2 cellular contexts compared by ENCODE assay signal in genomic region chr13:62512194-62513141, GRCh38.
TF ChIP-seq lines count a peak whose summit lies in the region.

No MANE protein-coding gene starts in this region.

TF ChIP-seq in GM12878, 131 proteins besides CTCF, POLR2A, EP300 and RAD21 (continued from another document and continues in another):
- TF ChIP-seq, protein P1, sequence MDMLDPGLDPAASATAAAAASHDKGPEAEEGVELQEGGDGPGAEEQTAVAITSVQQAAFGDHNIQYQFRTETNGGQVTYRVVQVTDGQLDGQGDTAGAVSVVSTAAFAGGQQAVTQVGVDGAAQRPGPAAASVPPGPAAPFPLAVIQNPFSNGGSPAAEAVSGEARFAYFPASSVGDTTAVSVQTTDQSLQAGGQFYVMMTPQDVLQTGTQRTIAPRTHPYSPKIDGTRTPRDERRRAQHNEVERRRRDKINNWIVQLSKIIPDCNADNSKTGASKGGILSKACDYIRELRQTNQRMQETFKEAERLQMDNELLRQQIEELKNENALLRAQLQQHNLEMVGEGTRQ (IDR thresholded peaks at IDR 0.05; ENCODE audit: borderline replicate concordance, low read depth, low read length), result peak; percentile 25; the same call in 1 of the 2 replicates
- TF ChIP-seq, protein P2, sequence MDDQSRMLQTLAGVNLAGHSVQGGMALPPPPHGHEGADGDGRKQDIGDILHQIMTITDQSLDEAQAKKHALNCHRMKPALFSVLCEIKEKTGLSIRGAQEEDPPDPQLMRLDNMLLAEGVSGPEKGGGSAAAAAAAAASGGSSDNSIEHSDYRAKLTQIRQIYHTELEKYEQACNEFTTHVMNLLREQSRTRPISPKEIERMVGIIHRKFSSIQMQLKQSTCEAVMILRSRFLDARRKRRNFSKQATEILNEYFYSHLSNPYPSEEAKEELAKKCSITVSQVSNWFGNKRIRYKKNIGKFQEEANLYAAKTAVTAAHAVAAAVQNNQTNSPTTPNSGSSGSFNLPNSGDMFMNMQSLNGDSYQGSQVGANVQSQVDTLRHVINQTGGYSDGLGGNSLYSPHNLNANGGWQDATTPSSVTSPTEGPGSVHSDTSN (IDR thresholded peaks at IDR 0.05; ENCODE audit: insufficient replicate concordance, low read depth, low read length), result no peak
- TF ChIP-seq, protein P3, sequence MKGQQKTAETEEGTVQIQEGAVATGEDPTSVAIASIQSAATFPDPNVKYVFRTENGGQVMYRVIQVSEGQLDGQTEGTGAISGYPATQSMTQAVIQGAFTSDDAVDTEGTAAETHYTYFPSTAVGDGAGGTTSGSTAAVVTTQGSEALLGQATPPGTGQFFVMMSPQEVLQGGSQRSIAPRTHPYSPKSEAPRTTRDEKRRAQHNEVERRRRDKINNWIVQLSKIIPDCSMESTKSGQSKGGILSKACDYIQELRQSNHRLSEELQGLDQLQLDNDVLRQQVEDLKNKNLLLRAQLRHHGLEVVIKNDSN (IDR thresholded peaks at IDR 0.05; ENCODE audit: borderline replicate concordance, extremely low read length, insufficient read depth, low read depth, low read length), result peak; percentile 63
- TF ChIP-seq ZSCAN29 (IDR thresholded peaks at IDR 0.05), result no peak
- TF ChIP-seq HDAC6 (IDR thresholded peaks at IDR 0.05; ENCODE audit: unreplicated experiment), result no peak
- no peak for TF ChIP-seq SREBF1 (IDR thresholded peaks at IDR 0.05; ENCODE audit: low read length)
- no peak for TF ChIP-seq POLR2AphosphoS2 (IDR thresholded peaks at IDR 0.05; ENCODE audit: low read depth, low read length)
- no peak for TF ChIP-seq TAF1 (IDR thresholded peaks at IDR 0.05; ENCODE audit: borderline replicate concordance, low read depth, low read length)
- peak; percentile 71 for TF ChIP-seq YY1 (IDR thresholded peaks at IDR 0.05; ENCODE audit: low read depth, low read length)
- TF ChIP-seq ATF3 (IDR thresholded peaks at IDR 0.05; ENCODE audit: borderline replicate concordance, extremely low read depth, low read depth, low read length), result peak; percentile 51; the same call in 1 of the 2 replicates
- no peak for TF ChIP-seq PAX5 (IDR thresholded peaks at IDR 0.05; ENCODE audit: borderline replicate concordance, low read depth, low read length)
- TF ChIP-seq MAX (IDR thresholded peaks at IDR 0.05; ENCODE audit: low read depth, low read length), result peak; percentile 65; the same call in 1 of the 2 replicates
- TF ChIP-seq SMC3 (IDR thresholded peaks at IDR 0.05; ENCODE audit: borderline replicate concordance, low read length), result peak; percentile 63; the same call in 1 of the 2 replicates
- no peak for TF ChIP-seq CUX1 (IDR thresholded peaks at IDR 0.05; ENCODE audit: insufficient replicate concordance, low read depth, low read length)
- no peak for TF ChIP-seq MTA2 (IDR thresholded peaks at IDR 0.05; ENCODE audit: low read depth)
- no peak for TF ChIP-seq SMAD1 (IDR thresholded peaks at IDR 0.05; ENCODE audit: low read depth, partially characterized antibody)
- TF ChIP-seq BHLHE40 (IDR thresholded peaks at IDR 0.05; ENCODE audit: borderline replicate concordance in 1 of 2, low read depth in 2 of 2, low read length in 1 of 2), result 0 out of 4 replicates have a peak, but pooled peaks of 1 of the 2 experiments have one; percentile 18
- TF ChIP-seq RUNX3 (IDR thresholded peaks at IDR 0.05; ENCODE audit: low read length), result peak; percentile 61

TF ChIP-seq in liver, 16 proteins besides CTCF, POLR2A, EP300 and RAD21 (continued from another document):
- TF ChIP-seq EGR1 (IDR thresholded peaks at IDR 0.05; ENCODE audit: low read depth in 2 of 2) (no peak), YY1 (IDR thresholded peaks at IDR 0.05) (no peak), HNF4G (IDR thresholded peaks at IDR 0.05) (no peak), FOXA2 (IDR thresholded peaks at IDR 0.05) (no peak), GABPA (IDR thresholded peaks at IDR 0.05 in 1 of 2, conservative IDR thresholded peaks at IDR 0.05 in 1 of 2) (no peak), ZBTB33 (IDR thresholded peaks at IDR 0.05) (no peak), FOXA1 (IDR thresholded peaks at IDR 0.05) (no peak)
